Comparison of ENCODE assay signal across 11 cellular contexts in genomic region chr16:85286970-85287814, GRCh38.
DNase-seq lines count a peak whose midpoint lies in the region; ATAC-seq and TF ChIP-seq lines count a peak whose summit lies in the region.
"Had no signal": no experiment of that assay in that cellular context is flagged by ENCODE, and none has a peak within 500 bp of the region (broad histone marks: within the 10 kb centered on the region; RNA-seq: fewer than 3 reads in every experiment).

No MANE protein-coding gene starts in this region.

- H3K27me3 Mint-ChIP-seq in neural crest cell (ENCODE audit: low read depth), result peaks cover 83% of the 10 kb centered on the region
- H3K27me3 Mint-ChIP-seq in activated CD4-positive, alpha-beta T cell treated with anti-CD3 and anti-CD28 coated beads, Interleukin-2, amount 10 ng/mL, durations not matched to agents 7 days and 5 days, result no peaks in the 10 kb centered on the region
- H3K27me3 Mint-ChIP-seq: CD4-positive, CD25-positive, alpha-beta regulatory T cell had no signal

- DNase-seq in AG04450 (ENCODE audit: low read depth, low spot score) (no peak), NCI-H446 (lab: John Stamatoyannopoulos, UW) (peak; percentile 55 to 82), esophagus muscularis mucosa (ENCODE audit: extremely low spot score) (no peak), neural crest cell (ENCODE audit: low read depth, low spot score) (peak; percentile 45), NCI-H2196 (lab: John Stamatoyannopoulos, UW; ENCODE audit: unreplicated experiment) (no peak)
- no peak for DNase-seq in activated CD4-positive, alpha-beta T cell treated with anti-CD3 and anti-CD28 coated beads, Interleukin-2, amount 10 ng/mL, durations not matched to agents 7 days and 5 days
- DNase-seq: activated CD4-positive, alpha-beta T cell treated with anti-CD3 and anti-CD28 coated beads, Interleukin-2, amount 50 U/mL, for 48 hours; CD4-positive, CD25-positive, alpha-beta regulatory T cell; cortex of kidney had no signal

- TF ChIP-seq EP300 in esophagus muscularis mucosa (IDR thresholded peaks at IDR 0.05), result no peak

- H3K36me3 Mint-ChIP-seq in neural crest cell (ENCODE audit: low read depth), result no peaks in the 10 kb centered on the region
- H3K36me3 Mint-ChIP-seq in activated CD4-positive, alpha-beta T cell treated with anti-CD3 and anti-CD28 coated beads, Interleukin-2, amount 10 ng/mL, durations not matched to agents 7 days and 5 days (ENCODE audit: low read depth), result no peaks in the 10 kb centered on the region
- H3K36me3 Mint-ChIP-seq: CD4-positive, CD25-positive, alpha-beta regulatory T cell had no signal

- ATAC-seq in HG02885 (IDR thresholded peaks at IDR 0.05; ENCODE audit: poor library complexity, unreplicated experiment) (no peak), HG03520 (IDR thresholded peaks at IDR 0.05; ENCODE audit: unreplicated experiment) (no peak)

- H3K27me3 ChIP-seq in AG04450 (ENCODE audit: control insufficient read depth, insufficient read depth, low read length), result no peaks in the 10 kb centered on the region
- no peaks in the 10 kb centered on the region for H3K27me3 ChIP-seq in esophagus muscularis mucosa

- H3K4me3 Mint-ChIP-seq in neural crest cell, result peak overlapping the region; percentile 5
- no peak overlapping the region for H3K4me3 Mint-ChIP-seq in activated CD4-positive, alpha-beta T cell treated with anti-CD3 and anti-CD28 coated beads, Interleukin-2, amount 10 ng/mL, durations not matched to agents 7 days and 5 days
- H3K4me3 Mint-ChIP-seq: CD4-positive, CD25-positive, alpha-beta regulatory T cell had no signal

- CTCF ChIA-PET in AG04450 (lab: Charles Lee), result interaction anchor here (1.2 to 1.9 kb wide), 2 partner anchors 11 to 34 kb away, joined by 4 to 7 read pairs; no protein-coding TSS in a partner anchor
- CTCF ChIA-PET in activated CD4-positive, alpha-beta T cell treated with anti-CD3 and anti-CD28 coated beads, Interleukin-2, amount 10 ng/mL, durations not matched to agents 7 days and 5 days (lab: Charles Lee), result interaction anchor here (0.6 kb wide), 1 partner anchor 335 kb away, joined by 3 read pairs; no protein-coding TSS in a partner anchor

- H3K9me3 ChIP-seq in AG04450 (ENCODE audit: control insufficient read depth, insufficient read depth, low read length) (no peaks in the 10 kb centered on the region; the same call in 1 of the 2 replicates), esophagus muscularis mucosa (no peaks in the 10 kb centered on the region)

- POLR2A ChIA-PET in AG04450 (lab: Yijun Ruan, JAX), result interaction anchor here (0.6 to 1.1 kb wide), 4 partner anchors 68 to 190 kb away, joined by 3 to 10 read pairs (median 4); no protein-coding TSS in a partner anchor
- POLR2A ChIA-PET in activated CD4-positive, alpha-beta T cell treated with anti-CD3 and anti-CD28 coated beads, Interleukin-2, amount 10 ng/mL, durations not matched to agents 7 days and 5 days (lab: Charles Lee), result no interaction called here

- peak overlapping the region; percentile 65 for H3K27ac ChIP-seq in AG04450 (ENCODE audit: low read depth, low read length)
- peak overlapping the region in 3 of 4 donors; percentile 21 to 69 (median 33) for H3K27ac ChIP-seq in esophagus muscularis mucosa (replicated peaks in 1 of 4)

- peaks cover 52% of the 10 kb centered on the region for H3K4me1 Mint-ChIP-seq in neural crest cell
- H3K4me1 Mint-ChIP-seq in activated CD4-positive, alpha-beta T cell treated with anti-CD3 and anti-CD28 coated beads, Interleukin-2, amount 10 ng/mL, durations not matched to agents 7 days and 5 days, result no peaks in the 10 kb centered on the region
- H3K4me1 Mint-ChIP-seq: CD4-positive, CD25-positive, alpha-beta regulatory T cell had no signal

- no peaks in the 10 kb centered on the region for H3K36me3 ChIP-seq in esophagus muscularis mucosa

- TF ChIP-seq CTCF in AG04450 (IDR thresholded peaks at IDR 0.05; ENCODE audit: low read depth, low read length) (peak; percentile 31), esophagus muscularis mucosa (IDR thresholded peaks at IDR 0.05) (no peak), neural crest cell (conservative IDR thresholded peaks at IDR 0.05) (peak; percentile 28)

- H3K9me3 Mint-ChIP-seq in neural crest cell, result no peaks in the 10 kb centered on the region
- H3K9me3 Mint-ChIP-seq in activated CD4-positive, alpha-beta T cell treated with anti-CD3 and anti-CD28 coated beads, Interleukin-2, amount 10 ng/mL, durations not matched to agents 7 days and 5 days, result no peaks in the 10 kb centered on the region
- H3K9me3 Mint-ChIP-seq: CD4-positive, CD25-positive, alpha-beta regulatory T cell had no signal

- intact Hi-C loops in esophagus muscularis mucosa (cut with DNase I), result no loop called here

- peaks cover 16 to 53% (median 42%) of the 10 kb centered on the region in 4 donors for H3K4me1 ChIP-seq in esophagus muscularis mucosa

- no peak overlapping the region for H3K27ac Mint-ChIP-seq in neural crest cell (ENCODE audit: unreplicated experiment)
- no peak overlapping the region for H3K27ac Mint-ChIP-seq in activated CD4-positive, alpha-beta T cell treated with anti-CD3 and anti-CD28 coated beads, Interleukin-2, amount 10 ng/mL, durations not matched to agents 7 days and 5 days

- TF ChIP-seq POLR2A in esophagus muscularis mucosa (IDR thresholded peaks at IDR 0.05; ENCODE audit: low read depth), result no peak

- H3K4me3 ChIP-seq in AG04450 (ENCODE audit: low read depth, low read length) (peak overlapping the region; percentile 13; the same call in 1 of the 2 replicates), esophagus muscularis mucosa (peak overlapping the region in 2 of 4 donors; percentile 19)

- 85% methylated on average over 19 of the region's 33 CpGs for WGBS in esophagus muscularis mucosa

Comparison
In these comparisons a context has a peak if more than half of its experiments do, and no peak if none do; other contexts are left out.
1. DNase-seq: peak in NCI-H446 (2 of 2) and neural crest cell (single experiment); none in AG04450 (single experiment), esophagus muscularis mucosa (single experiment), activated CD4-positive, alpha-beta T cell treated with anti-CD3 and anti-CD28 coated beads, Interleukin-2, amount 10 ng/mL, durations not matched to agents 7 days and 5 days (single experiment) and NCI-H2196 (single experiment).
2. CTCF ChIP-seq: peak in AG04450 (single experiment) and neural crest cell (single experiment); none in esophagus muscularis mucosa (0 of 3).